19 cellular contexts compared by ENCODE assay signal in the genomic region with DNA sequence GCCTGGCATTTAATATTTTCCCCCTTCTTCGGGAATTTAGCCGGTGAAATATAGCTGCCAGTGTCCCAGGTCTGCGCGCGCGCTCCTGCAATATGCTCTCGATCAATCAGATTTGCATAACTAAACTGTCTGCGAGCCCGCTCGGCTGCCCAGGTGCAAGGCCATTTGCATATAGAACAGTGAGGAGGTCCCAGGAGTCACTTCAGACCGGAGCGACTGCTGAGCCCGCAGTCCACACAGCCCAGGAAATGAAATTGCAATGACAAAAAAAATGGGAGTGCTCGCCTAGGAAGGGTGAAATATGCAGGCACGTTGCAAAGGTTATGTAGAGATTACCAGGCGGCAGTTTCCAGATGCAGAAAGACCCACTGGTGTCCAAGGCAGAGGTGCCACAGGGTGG.
DNase-seq lines count a peak whose midpoint lies in the region; ATAC-seq and TF ChIP-seq lines count a peak whose summit lies in the region.
"Had no signal": no experiment of that assay in that cellular context is flagged by ENCODE, and none has a peak within 500 bp of the region (broad histone marks: within the 10 kb centered on the region; RNA-seq: fewer than 3 reads in every experiment).

No MANE protein-coding gene starts in this region.

- peak; percentile 5 to 42 for DNase-seq in HAP-1 (ENCODE audit: low spot score in 2 of 2)
- peak; percentile 8 for DNase-seq in NCI-H1436 treated with DMSO at 0.1 percent for 48 hours (lab: John Stamatoyannopoulos, UW)
- DNase-seq in iPS-NIHi11 (ENCODE audit: low spot score), result peak; percentile 47
- DNase-seq in central memory CD4-positive, alpha-beta T cell, result no peak
- no peak for DNase-seq in suprapubic skin (ENCODE audit: low spot score in 2 of 2)
- DNase-seq in GM20000 (ENCODE audit: low spot score), result no peak
- DNase-seq: activated naive CD4-positive, alpha-beta T cell treated with Interleukin-2 at 50 U/mL for 16 hours; dorsolateral prefrontal cortex; immature natural killer cell; NCI-H2029 treated with DMSO at 0.1 percent for 48 hours; NCI-H82; RPMI8226; stimulated activated CD4-positive, alpha-beta T cell treated with anti-CD3 and anti-CD28 coated beads, Interleukin-4, amount 100 ng/mL, for 24 hours; WERI-Rb-1 had no signal

- H3K4me1 ChIP-seq in HAP-1, result no peaks in the 10 kb centered on the region
- H3K4me1 ChIP-seq in suprapubic skin, result no peaks in the 10 kb centered on the region
- H3K4me1 ChIP-seq: body of pancreas, right atrium auricular region, tibial nerve had no signal

- TF ChIP-seq EP300 in suprapubic skin (IDR thresholded peaks at IDR 0.05), result no peak

- WGBS in suprapubic skin, result 68% methylated on average over 16 of the region's 16 CpGs

- TF ChIP-seq CTCF in suprapubic skin (IDR thresholded peaks at IDR 0.05) (no peak), GM20000 (IDR thresholded peaks at IDR 0.05; ENCODE audit: extremely low read depth, missing control alignments) (no peak)

- no peak overlapping the region for H3K27ac ChIP-seq in suprapubic skin
- H3K27ac ChIP-seq: body of pancreas, dorsolateral prefrontal cortex, right atrium auricular region, tibial nerve, WERI-Rb-1 had no signal

- H3K4me3 ChIP-seq in HAP-1 (no peak overlapping the region), suprapubic skin (no peak overlapping the region)
- H3K4me3 ChIP-seq: body of pancreas, dorsolateral prefrontal cortex, right atrium auricular region, tibial nerve had no signal

- no peaks in the 10 kb centered on the region for H3K27me3 ChIP-seq in HAP-1 (ENCODE audit: low read depth)
- H3K27me3 ChIP-seq in suprapubic skin, result peaks cover 26% of the 10 kb centered on the region
- H3K27me3 ChIP-seq: right atrium auricular region, tibial nerve had no signal

- TF ChIP-seq POLR2A in suprapubic skin (IDR thresholded peaks at IDR 0.05), result no peak

- ATAC-seq in GM18508 (IDR thresholded peaks at IDR 0.05; ENCODE audit: insufficient read depth, unreplicated experiment) (peak; percentile 68), GM18870 (IDR thresholded peaks at IDR 0.05; ENCODE audit: unreplicated experiment) (no peak)
- ATAC-seq: body of pancreas had no signal

- H3K9me3 ChIP-seq in HAP-1, result no peaks in the 10 kb centered on the region
- no peaks in the 10 kb centered on the region for H3K9me3 ChIP-seq in suprapubic skin
- H3K9me3 ChIP-seq: body of pancreas, right atrium auricular region had no signal

- in situ Hi-C loops in HAP-1 (cut with MboI; ENCODE audit: low sequenced_read_pairs), result no loop called here

- H3K36me3 ChIP-seq in HAP-1 (replicated peaks) (no peaks in the 10 kb centered on the region), suprapubic skin (no peaks in the 10 kb centered on the region)
- H3K36me3 ChIP-seq: right atrium auricular region, tibial nerve, WERI-Rb-1 had no signal

Comparison
In these comparisons a context has a peak if more than half of its experiments do, and no peak if none do; other contexts are left out.
1. DNase-seq: peak in HAP-1 (2 of 2), NCI-H1436 treated with DMSO at 0.1 percent for 48 hours (single experiment) and iPS-NIHi11 (single experiment); none in central memory CD4-positive, alpha-beta T cell (single experiment), suprapubic skin (0 of 2) and GM20000 (single experiment).